In the genomic region with DNA sequence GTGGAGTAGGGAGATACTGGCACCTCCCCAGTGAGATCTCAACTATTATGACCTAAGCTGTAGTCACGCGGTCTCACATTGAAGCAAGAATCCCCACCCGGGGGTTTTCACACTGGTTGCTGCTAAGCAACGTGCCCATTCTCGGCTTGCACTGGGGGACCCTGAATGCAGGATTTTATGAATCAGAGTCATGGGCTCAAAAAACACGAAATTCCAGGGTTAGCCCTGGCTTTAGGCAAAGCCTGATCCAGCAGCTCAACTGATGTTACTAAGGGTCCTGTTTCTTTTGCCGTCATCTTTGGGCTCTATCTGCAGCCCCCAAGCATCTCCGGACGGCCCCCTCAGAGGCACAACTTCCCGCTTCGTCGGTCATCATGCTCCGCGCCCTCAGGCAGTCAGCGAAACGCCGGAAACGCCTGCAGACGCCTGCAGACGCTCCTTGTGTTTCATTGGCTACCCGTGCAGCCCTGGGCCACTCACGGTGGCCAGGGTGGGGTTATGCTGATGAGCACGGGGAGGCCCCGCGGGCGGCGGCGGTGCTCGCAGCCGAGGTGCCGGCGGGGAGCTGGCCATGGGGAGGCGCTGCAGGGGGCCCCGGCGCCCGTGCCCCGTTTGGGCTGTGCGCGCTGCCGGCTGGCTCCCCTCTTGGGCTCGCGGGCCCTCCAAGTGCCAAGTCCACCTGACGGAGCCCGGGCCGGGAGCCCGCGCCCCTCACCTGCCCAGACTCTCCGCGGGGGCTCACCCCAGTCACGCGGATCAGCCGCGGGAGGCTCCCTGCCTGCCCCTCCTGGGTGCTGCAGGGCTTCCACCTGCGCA, we compare ENCODE assay signal across 8 cellular contexts. TPM values are rescaled to one million over a fixed set of nuclear protein-coding genes. Genes with fewer than 3 reads are reported as not detected.
DNase-seq lines count a peak whose midpoint lies in the region; ATAC-seq, FAIRE-seq and TF ChIP-seq lines count a peak whose summit lies in the region.

No MANE protein-coding gene starts in this region.

- H3F3A ChIP-seq in Loucy (ENCODE audit: low read depth), result no peaks in the 10 kb centered on the region

- no peak overlapping the region for H2BK20ac ChIP-seq in H9 (ENCODE audit: low read depth, low read length, poor library complexity, severe bottlenecking)

- TF ChIP-seq CTCF in H9 (conservative IDR thresholded peaks at IDR 0.05) (peak; percentile 52), Loucy (conservative IDR thresholded peaks at IDR 0.05; ENCODE audit: low read length) (peak; percentile 72), glutamatergic neuron (IDR thresholded peaks at IDR 0.05; ENCODE audit: partially characterized antibody, unreplicated experiment) (peak; percentile 43), osteoblast (IDR thresholded peaks at IDR 0.05; ENCODE audit: extremely low read depth, low read depth, low read length) (peak; percentile 24), thoracic aorta (IDR thresholded peaks at IDR 0.05) (peak; percentile 67)

- no peak overlapping the region for H2BK120ac ChIP-seq in H9 (ENCODE audit: low read depth, low read length, poor library complexity, severe bottlenecking)

- peaks cover 3% of the 10 kb centered on the region; the same call in 1 of the 2 replicates for H3K27me3 ChIP-seq in H9 (ENCODE audit: insufficient read depth, low read length)
- H3K27me3 ChIP-seq in Loucy (ENCODE audit: insufficient read depth, low read length, poor library complexity, severe bottlenecking), result no peaks in the 10 kb centered on the region
- H3K27me3 ChIP-seq in osteoblast (ENCODE audit: insufficient read depth, low read length), result peaks cover 50% of the 10 kb centered on the region
- H3K27me3 ChIP-seq in thoracic aorta (replicated peaks; ENCODE audit: insufficient read depth), result no peaks in the 10 kb centered on the region

- H3K36me3 Mint-ChIP-seq in H9 (ENCODE audit: insufficient read depth in 1 of 3, low read depth in 3 of 3) (peaks cover 0 to 3% (median 0%) of the 10 kb centered on the region in 3 experiments; a peak in 1 of 7 replicates), glutamatergic neuron (ENCODE audit: unreplicated experiment) (no peaks in the 10 kb centered on the region)
- H3K36me3 Mint-ChIP-seq in activated naive CD4-positive, alpha-beta T cell treated with anti-CD3 and anti-CD28 coated beads for 36 hours (ENCODE audit: low read depth), result no peaks in the 10 kb centered on the region

- no peaks in the 10 kb centered on the region for H3K36me3 ChIP-seq in Loucy (ENCODE audit: insufficient read depth, low read length)
- no peaks in the 10 kb centered on the region for H3K36me3 ChIP-seq in osteoblast (ENCODE audit: insufficient read depth, low read length)
- no peaks in the 10 kb centered on the region for H3K36me3 ChIP-seq in thoracic aorta

- H3K9me2 ChIP-seq in Loucy (replicated peaks; ENCODE audit: low read depth, low read length), result no peaks in the 10 kb centered on the region

- no peak overlapping the region for H4K8ac ChIP-seq in H9 (replicated peaks; ENCODE audit: insufficient read length, low read depth, low read length)

- no peak overlapping the region for H2BK5ac ChIP-seq in H9 (ENCODE audit: insufficient read length, low read length)

- H3K4me1 Mint-ChIP-seq in H9, result peaks cover 2 to 5% of the 10 kb centered on the region in 2 experiments; a peak in 3 of 4 replicates
- peaks cover 7% of the 10 kb centered on the region for H3K4me1 Mint-ChIP-seq in activated naive CD4-positive, alpha-beta T cell treated with anti-CD3 and anti-CD28 coated beads for 36 hours (ENCODE audit: low read depth)
- no peaks in the 10 kb centered on the region for H3K4me1 Mint-ChIP-seq in glutamatergic neuron (ENCODE audit: low read depth, unreplicated experiment)

- H3K23me2 ChIP-seq in H9 (ENCODE audit: insufficient read length, low read depth, low read length, poor library complexity, severe bottlenecking), result no peaks in the 10 kb centered on the region

- H3K4me3 Mint-ChIP-seq in H9 (peak overlapping the region; percentile 54 to 72), glutamatergic neuron (ENCODE audit: unreplicated experiment) (peak overlapping the region; percentile 75)
- H3K4me3 Mint-ChIP-seq in activated naive CD4-positive, alpha-beta T cell treated with anti-CD3 and anti-CD28 coated beads for 36 hours, result peak overlapping the region; percentile 77

- no CpG with 5 or more reads among the region's 54 CpGs for WGBS in H9 (ENCODE audit: extremely low coverage, insufficient read length, low lambda C conversion rate)

- H2BK12ac ChIP-seq in H9 (ENCODE audit: insufficient read length, low read depth, low read length), result no peak overlapping the region

- H3K18ac ChIP-seq in H9 (ENCODE audit: insufficient read length, low read depth, low read length), result no peak overlapping the region

- H3K9me3 ChIP-seq in H9 (ENCODE audit: control insufficient read depth, low read depth, low read length) (no peaks in the 10 kb centered on the region), Loucy (ENCODE audit: insufficient read depth, low read depth, low read length) (no peaks in the 10 kb centered on the region), osteoblast (ENCODE audit: low read depth, low read length) (no peaks in the 10 kb centered on the region), thoracic aorta (no peaks in the 10 kb centered on the region)

- H3K9ac ChIP-seq in H9 (ENCODE audit: extremely low read depth, insufficient read length, low read length) (no peak overlapping the region), Loucy (ENCODE audit: low read depth, low read length, poor library complexity, severe bottlenecking) (peak overlapping the region; percentile 78)

- no peak overlapping the region for H3K23ac ChIP-seq in H9 (ENCODE audit: insufficient read length, low read depth, low read length)

- H3K27ac ChIP-seq in H9 (ENCODE audit: insufficient read length, low read depth, low read length) (no peak overlapping the region), osteoblast (ENCODE audit: low read depth, low read length) (no peak overlapping the region), thoracic aorta (peak overlapping the region in 1 of 2 donors; percentile 11)

- no peak overlapping the region for H4K5ac ChIP-seq in H9 (ENCODE audit: insufficient read length, low read depth, low read length)

- CTCF ChIA-PET in activated naive CD4-positive, alpha-beta T cell treated with anti-CD3 and anti-CD28 coated beads for 36 hours (lab: Charles Lee), result interaction anchor here (0.7 to 7.2 kb wide), 17 partner anchors 10 to 219 kb away, joined by 3 to 64 read pairs (median 5); a partner anchor contains a TSS

- H3K4me1 ChIP-seq in H9 (ENCODE audit: insufficient read depth, low read length) (no peaks in the 10 kb centered on the region), Loucy (ENCODE audit: insufficient read depth, low read length, poor library complexity, severe bottlenecking) (peaks cover 16% of the 10 kb centered on the region), osteoblast (ENCODE audit: insufficient read depth, low read length) (no peaks in the 10 kb centered on the region), thoracic aorta (ENCODE audit: control insufficient read depth in 1 of 2, low read depth in 2 of 2) (peaks cover 0 to 3% of the 10 kb centered on the region in 2 donors)

- H3K4me2 ChIP-seq in H9 (ENCODE audit: insufficient read depth, insufficient read length, low read length), result no peak overlapping the region
- H3K4me2 ChIP-seq in Loucy (ENCODE audit: low read depth, low read length, poor library complexity, severe bottlenecking), result peak overlapping the region; percentile 98
- H3K4me2 ChIP-seq in osteoblast (ENCODE audit: insufficient read depth, low read length), result peak overlapping the region; percentile 50

- H3T11ph ChIP-seq in H9 (ENCODE audit: low read length), result no peak overlapping the region

- peaks cover 66% of the 10 kb centered on the region for H3K27me3 Mint-ChIP-seq in H9 (ENCODE audit: low read depth)
- H3K27me3 Mint-ChIP-seq in activated naive CD4-positive, alpha-beta T cell treated with anti-CD3 and anti-CD28 coated beads for 36 hours (ENCODE audit: low read depth), result no peaks in the 10 kb centered on the region
- H3K27me3 Mint-ChIP-seq in glutamatergic neuron (ENCODE audit: unreplicated experiment), result peaks cover 8% of the 10 kb centered on the region

- H4K20me1 ChIP-seq in H9 (ENCODE audit: control insufficient read depth, insufficient read depth, insufficient read length), result no peaks in the 10 kb centered on the region
- H4K20me1 ChIP-seq in Loucy (ENCODE audit: insufficient read depth, low read length, poor library complexity, severe bottlenecking), result no peaks in the 10 kb centered on the region
- no peaks in the 10 kb centered on the region for H4K20me1 ChIP-seq in osteoblast (ENCODE audit: insufficient read depth, low read length)

- H3K9me3 Mint-ChIP-seq in H9 (peaks cover 0 to 3% of the 10 kb centered on the region in 2 experiments; a peak in 2 of 5 replicates), glutamatergic neuron (ENCODE audit: unreplicated experiment) (peaks cover 3% of the 10 kb centered on the region)
- H3K9me3 Mint-ChIP-seq in activated naive CD4-positive, alpha-beta T cell treated with anti-CD3 and anti-CD28 coated beads for 36 hours, result no peaks in the 10 kb centered on the region

- H4K91ac ChIP-seq in H9 (ENCODE audit: insufficient read length, low read depth, low read length), result no peak overlapping the region

- no peaks in the 10 kb centered on the region for H3K79me1 ChIP-seq in H9 (ENCODE audit: insufficient read depth, low read depth, low read length, poor library complexity, severe bottlenecking)

- no peak overlapping the region for H3K27ac Mint-ChIP-seq in H9
- H3K27ac Mint-ChIP-seq in activated naive CD4-positive, alpha-beta T cell treated with anti-CD3 and anti-CD28 coated beads for 36 hours, result peak overlapping the region; percentile 82
- H3K27ac Mint-ChIP-seq in glutamatergic neuron (ENCODE audit: unreplicated experiment), result no peak overlapping the region

- H3K4me3 ChIP-seq in Loucy (ENCODE audit: low read length, poor library complexity, severe bottlenecking), result peak overlapping the region; percentile 74
- H3K4me3 ChIP-seq in osteoblast (ENCODE audit: insufficient read depth, low read length), result peak overlapping the region; percentile 39
- peak overlapping the region; percentile 81 for H3K4me3 ChIP-seq in thoracic aorta

- no peak overlapping the region for H2AK5ac ChIP-seq in H9 (ENCODE audit: insufficient read length, low read length)

- no peak overlapping the region for H2BK15ac ChIP-seq in H9 (ENCODE audit: low read depth, low read length)

- H3K4ac ChIP-seq in H9 (ENCODE audit: low read depth, low read length), result no peak overlapping the region

- ATAC-seq in thoracic aorta (ENCODE audit: insufficient number of reproducible peaks, low FRiP score, low read depth), result peak; percentile 63

- H3K79me2 ChIP-seq in H9 (ENCODE audit: insufficient read depth, low read length) (no peaks in the 10 kb centered on the region), Loucy (ENCODE audit: insufficient read depth, low read length) (peaks cover 13% of the 10 kb centered on the region; the same call in 1 of the 2 replicates), osteoblast (ENCODE audit: insufficient read depth, low read length) (no peaks in the 10 kb centered on the region)

- peak; percentile 52 for FAIRE-seq in G401.6 (lab: Jason Lieb, UNC)

- DNase-seq in H9, result peak; percentile 93
- DNase-seq in SIG-M5 (lab: John Stamatoyannopoulos, UW), result peak; percentile 72
- DNase-seq in activated naive CD4-positive, alpha-beta T cell treated with anti-CD3 and anti-CD28 coated beads for 36 hours, result peak; percentile 96
- peak; percentile 86 for DNase-seq in glutamatergic neuron
- DNase-seq in osteoblast (ENCODE audit: insufficient read length, low spot score, missing footprints), result peak; percentile 98
- peak; percentile 61 for DNase-seq in thoracic aorta (ENCODE audit: low spot score)

- H2AFZ ChIP-seq in H9 (ENCODE audit: low read length) (no peak overlapping the region), Loucy (ENCODE audit: low read length) (peak overlapping the region; percentile 98), osteoblast (ENCODE audit: low read length) (peak overlapping the region; percentile 56)

- no peak overlapping the region for H3K14ac ChIP-seq in H9 (ENCODE audit: insufficient read depth, low read length)

- intact Hi-C loops in activated naive CD4-positive, alpha-beta T cell treated with anti-CD3 and anti-CD28 coated beads for 36 hours (cut with micrococcal nuclease), result loop anchor here (1.0 to 2.0 kb wide), 10 partner anchors 11 to 251 kb away; a partner anchor contains a TSS

- no peak overlapping the region for H3K56ac ChIP-seq in H9 (ENCODE audit: insufficient read length, low read depth, low read length)

RNA-seq across cellular contexts. Expression of a gene that starts 25.8 kb away (rescaled TPM):
- total RNA-seq in H9 (2021) (0.09 TPM in 1 of 2 replicates, not detected in the other), glutamatergic neuron (ENCODE audit: unreplicated experiment) (not detected), osteoblast (not detected in 2 replicates), thoracic aorta (1 to 10 TPM in 1 of 2 donors, not detected in 1; 1.4 TPM)
- total RNA-seq in activated naive CD4-positive, alpha-beta T cell treated with anti-CD3 and anti-CD28 coated beads for 36 hours, result under 1 TPM; 0.10 to 0.20 TPM

RNA-seq across cellular contexts. Expression of a gene that starts 33.1 kb away (rescaled TPM):
- total RNA-seq in H9 (2021), result 0.92 and 1.2 TPM in 2 replicates
- under 1 TPM; 0.32 to 0.48 TPM for total RNA-seq in activated naive CD4-positive, alpha-beta T cell treated with anti-CD3 and anti-CD28 coated beads for 36 hours
- 0.15 TPM for total RNA-seq in glutamatergic neuron (ENCODE audit: unreplicated experiment)
- not detected in 2 replicates for total RNA-seq in osteoblast
- under 1 TPM in 1 of 2 donors, not detected in 1; 0.68 TPM for total RNA-seq in thoracic aorta

RNA-seq across cellular contexts. Expression of a gene that starts 33.6 kb away (rescaled TPM):
- total RNA-seq in H9 (2021), result not detected in 2 replicates
- not detected for total RNA-seq in activated naive CD4-positive, alpha-beta T cell treated with anti-CD3 and anti-CD28 coated beads for 36 hours
- not detected for total RNA-seq in glutamatergic neuron (ENCODE audit: unreplicated experiment)
- total RNA-seq in osteoblast, result not detected in 2 replicates
- not detected for total RNA-seq in thoracic aorta
